10 cellular contexts compared by ENCODE assay signal in the genomic region with DNA sequence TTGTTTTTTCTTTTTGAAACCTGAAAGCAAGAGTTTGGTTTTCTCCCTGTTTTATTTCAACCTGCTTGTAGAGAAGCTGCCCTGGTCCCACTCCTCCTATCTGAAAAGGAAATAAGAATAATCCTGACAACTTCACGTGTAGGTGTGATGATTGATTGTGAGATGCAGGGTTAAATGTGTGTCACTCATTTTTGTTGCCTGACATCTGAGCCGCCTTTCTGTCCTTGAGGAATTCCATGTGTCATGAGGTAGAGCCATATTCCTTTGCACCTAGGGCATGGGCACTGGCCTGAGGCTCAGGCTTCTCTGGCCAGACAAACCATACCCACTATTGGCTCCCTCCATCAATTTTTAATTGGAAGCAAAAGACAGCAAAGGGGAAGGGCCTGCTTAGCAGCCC. TPM values are rescaled to one million over a fixed set of nuclear protein-coding genes. Genes with fewer than 3 reads are reported as not detected.
"Had no signal": no experiment of that assay in that cellular context is flagged by ENCODE, and none has a peak within 500 bp of the region (broad histone marks: within the 10 kb centered on the region; RNA-seq: fewer than 3 reads in every experiment).

No MANE protein-coding gene starts in this region.

- H3K4me2 ChIP-seq: GM23338 had no signal

- H3K9ac ChIP-seq: GM23248 had no signal

- H3K4me3 ChIP-seq: GM23248, GM23338, HAP-1 had no signal

- H3K4me3 Mint-ChIP-seq: GM23338, H9, HFFc6 had no signal

- H3K27ac ChIP-seq: GM23248 had no signal

- H3K36me3 ChIP-seq: HAP-1 had no signal

- ATAC-seq: GM23338, HCT116 had no signal

- H3K27ac Mint-ChIP-seq: GM23338, H9, HFFc6 had no signal

- H2AFZ ChIP-seq: GM23248, GM23338 had no signal

- H3K9me3 ChIP-seq: HAP-1 had no signal

- H3K4me1 ChIP-seq: HAP-1 had no signal

- DNase-seq: GM23248, GOT3, H7, H9, HCEC 1CT, HFFc6 had no signal

- H3K9me3 Mint-ChIP-seq: HFFc6 had no signal

RNA-seq across cellular contexts. Expression of a gene that starts 10.2 kb away (rescaled TPM):
- total RNA-seq: H4 had no signal
